20 cellular contexts compared by ENCODE assay signal in genomic region chr10:68619595-68619994, GRCh38. TPM values are rescaled to one million over a fixed set of nuclear protein-coding genes. Genes with fewer than 3 reads are reported as not detected.
DNase-seq lines count a peak whose midpoint lies in the region; ATAC-seq, FAIRE-seq and TF ChIP-seq lines count a peak whose summit lies in the region.
"Had no signal": no experiment of that assay in that cellular context is flagged by ENCODE, and none has a peak within 500 bp of the region (broad histone marks: within the 10 kb centered on the region; RNA-seq: fewer than 3 reads in every experiment).

No MANE protein-coding gene starts in this region.

- H3F3A ChIP-seq in GM23338 (replicated peaks; ENCODE audit: low read depth), result no peaks in the 10 kb centered on the region

- WGBS in HepG2 (ENCODE audit: low lambda C conversion rate), result 98% methylated on average over 3 of the region's 3 CpGs
- 86% methylated on average over 3 of the region's 3 CpGs for WGBS in right lobe of liver (ENCODE audit: insufficient coverage, low coverage, low lambda C conversion rate, missing lambda C conversion rate)

- CTCF ChIA-PET in HepG2 (lab: Yijun Ruan, JAX; ENCODE audit: low intra/inter-chr PET ratio, low total read pairs), result no interaction called here

- DNase-seq in HepG2 (ENCODE audit: low spot score) (no peak), right lobe of liver (no peak), GM23338 (ENCODE audit: low spot score) (no peak)
- DNase-seq: 8988T; Calu3; CD4-positive, CD25-positive, alpha-beta regulatory T cell; CD8-positive, alpha-beta T cell; DND-41; GOT3; H7; HCEC 1CT had no signal

- H2AFZ ChIP-seq in HepG2 (ENCODE audit: low read length) (no peak overlapping the region), GM23338 (no peak overlapping the region)

- no peaks in the 10 kb centered on the region for H4K20me1 ChIP-seq in HepG2 (ENCODE audit: insufficient read depth, low read length)
- peaks cover 21% of the 10 kb centered on the region for H4K20me1 ChIP-seq in GM23338 (replicated peaks; ENCODE audit: insufficient read depth)

- H3K4me3 ChIP-seq in HepG2 (replicated peaks in 1 of 3; ENCODE audit: insufficient read depth in 1 of 3, low read depth in 2 of 3, low read length in 3 of 3) (no peak overlapping the region), right lobe of liver (no peak overlapping the region), GM23338 (no peak overlapping the region)
- H3K4me3 ChIP-seq: A549 had no signal

- no peak for TF ChIP-seq RAD21 in HepG2 (CRISPR knock-in tag; IDR thresholded peaks at IDR 0.05)

- POLR2A ChIA-PET in HepG2 (lab: Yijun Ruan, JAX), result no interaction called here

- H3K27me3 Mint-ChIP-seq in GM23338 (ENCODE audit: insufficient read depth, low read depth, poor library complexity), result peaks cover 2% of the 10 kb centered on the region
- no peaks in the 10 kb centered on the region for H3K27me3 Mint-ChIP-seq in stimulated activated memory B cell treated with anti-CD40 and anti-IgM and Interleukin-4, amounts not matched to agents 10 μg/mL and 1 μg/mL and 100 μg/mL, for 72 hours
- H3K27me3 Mint-ChIP-seq: CD4-positive, CD25-positive, alpha-beta regulatory T cell had no signal

- H3K9me2 ChIP-seq in GM23338 (ENCODE audit: insufficient read depth), result no peaks in the 10 kb centered on the region

- H3K27ac ChIP-seq in HepG2 (ENCODE audit: extremely low read length, insufficient read depth, low read length) (no peak overlapping the region), right lobe of liver (no peak overlapping the region), GM23338 (ENCODE audit: low read depth) (peak overlapping the region; percentile 1; the same call in 1 of the 2 replicates), VCaP (peak overlapping the region; percentile 39)
- H3K27ac ChIP-seq: A549, C4-2B had no signal

- H3K9me3 ChIP-seq in HepG2 (ENCODE audit: low read length) (no peaks in the 10 kb centered on the region), right lobe of liver (no peaks in the 10 kb centered on the region)
- H3K9me3 ChIP-seq: A549 had no signal

- H3K9me3 Mint-ChIP-seq in GM23338, result no peaks in the 10 kb centered on the region
- no peaks in the 10 kb centered on the region for H3K9me3 Mint-ChIP-seq in stimulated activated memory B cell treated with anti-CD40 and anti-IgM and Interleukin-4, amounts not matched to agents 10 μg/mL and 1 μg/mL and 100 μg/mL, for 72 hours
- H3K9me3 Mint-ChIP-seq: CD4-positive, CD25-positive, alpha-beta regulatory T cell; CD8-positive, alpha-beta T cell had no signal

- ATAC-seq in HepG2 (no peak), right lobe of liver (no peak), GM23338 (no peak), GM18870 (IDR thresholded peaks at IDR 0.05; ENCODE audit: unreplicated experiment) (no peak), GM19463 (IDR thresholded peaks at IDR 0.05; ENCODE audit: unreplicated experiment) (no peak)
- no peak for ATAC-seq in stimulated activated memory B cell treated with anti-CD40 and anti-IgM and Interleukin-4, amounts not matched to agents 10 μg/mL and 1 μg/mL and 100 μg/mL, for 72 hours
- ATAC-seq: A549; CD8-positive, alpha-beta T cell had no signal

- TF ChIP-seq POLR2A in HepG2 (IDR thresholded peaks at IDR 0.05; ENCODE audit: insufficient read depth in 1 of 2, low read depth in 2 of 2, low read length in 2 of 2) (no peak), right lobe of liver (IDR thresholded peaks at IDR 0.05) (no peak)

- intact Hi-C loops in HepG2 (cut with micrococcal nuclease; ENCODE audit: unreplicated experiment), result no loop called here
- intact Hi-C loops in right lobe of liver (cut with DNase I), result no loop called here

- H3K36me3 Mint-ChIP-seq in GM23338 (ENCODE audit: low read depth), result peaks cover 9% of the 10 kb centered on the region
- H3K36me3 Mint-ChIP-seq in stimulated activated memory B cell treated with anti-CD40 and anti-IgM and Interleukin-4, amounts not matched to agents 10 μg/mL and 1 μg/mL and 100 μg/mL, for 72 hours, result peaks cover 2% of the 10 kb centered on the region
- H3K36me3 Mint-ChIP-seq: CD4-positive, CD25-positive, alpha-beta regulatory T cell had no signal

- H3K4me1 ChIP-seq in HepG2 (ENCODE audit: insufficient read depth, low read length) (peaks cover 9% of the 10 kb centered on the region), right lobe of liver (no peaks in the 10 kb centered on the region), GM23338 (ENCODE audit: insufficient read depth) (peaks cover 12% of the 10 kb centered on the region)
- H3K4me1 ChIP-seq: A549 had no signal

- H3K27ac Mint-ChIP-seq in GM23338, result no peak overlapping the region
- H3K27ac Mint-ChIP-seq in stimulated activated memory B cell treated with anti-CD40 and anti-IgM and Interleukin-4, amounts not matched to agents 10 μg/mL and 1 μg/mL and 100 μg/mL, for 72 hours, result no peak overlapping the region
- H3K27ac Mint-ChIP-seq: CD4-positive, CD25-positive, alpha-beta regulatory T cell; CD8-positive, alpha-beta T cell had no signal

- no peak overlapping the region for H3K4me3 Mint-ChIP-seq in GM23338
- no peak overlapping the region for H3K4me3 Mint-ChIP-seq in stimulated activated memory B cell treated with anti-CD40 and anti-IgM and Interleukin-4, amounts not matched to agents 10 μg/mL and 1 μg/mL and 100 μg/mL, for 72 hours
- H3K4me3 Mint-ChIP-seq: CD4-positive, CD25-positive, alpha-beta regulatory T cell; CD8-positive, alpha-beta T cell had no signal

- no peak overlapping the region for H3K9ac ChIP-seq in HepG2 (ENCODE audit: insufficient read depth, low read depth, low read length)

- FAIRE-seq in HepG2 (lab: Jason Lieb, UNC), result no peak
- FAIRE-seq: A549, G401.6, GM12892, GM19239 had no signal

- H3K79me2 ChIP-seq in HepG2 (ENCODE audit: insufficient read depth, low read length), result peaks cover 17% of the 10 kb centered on the region
- H3K79me2 ChIP-seq in GM23338 (replicated peaks; ENCODE audit: insufficient read depth), result peaks cover 79% of the 10 kb centered on the region

- in situ Hi-C loops in HepG2 (cut with HindIII; ENCODE audit: extremely low pct_ligation_motif_present, low pct_unique_long_range_greater_than_20kb), result no loop called here

- BruUV-seq in HepG2 (replicated peaks; lab: Mats Ljungman, UMichigan), result no TSS peak

- H3K4me2 ChIP-seq in HepG2 (ENCODE audit: low read depth, low read length), result no peak overlapping the region
- no peak overlapping the region; the same call in 1 of the 2 replicates for H3K4me2 ChIP-seq in GM23338
- H3K4me2 ChIP-seq: A549 had no signal

- H3K36me3 ChIP-seq in HepG2 (replicated peaks in 1 of 2; ENCODE audit: control insufficient read depth in 1 of 2, insufficient read depth in 2 of 2, low read length in 2 of 2) (peaks cover 0 to 22% of the 10 kb centered on the region in 2 experiments; a peak in 4 of 5 replicates), right lobe of liver (no peaks in the 10 kb centered on the region), GM23338 (ENCODE audit: insufficient read depth) (no peaks in the 10 kb centered on the region)

- H3K4me1 Mint-ChIP-seq in GM23338, result peaks cover 10% of the 10 kb centered on the region
- H3K4me1 Mint-ChIP-seq in stimulated activated memory B cell treated with anti-CD40 and anti-IgM and Interleukin-4, amounts not matched to agents 10 μg/mL and 1 μg/mL and 100 μg/mL, for 72 hours, result peaks cover 6% of the 10 kb centered on the region

- H3K27me3 ChIP-seq in HepG2 (ENCODE audit: control insufficient read depth in 1 of 2, insufficient read depth in 2 of 2, low read length in 2 of 2) (no peaks in the 10 kb centered on the region), right lobe of liver (no peaks in the 10 kb centered on the region), GM23338 (ENCODE audit: insufficient read depth) (no peaks in the 10 kb centered on the region)

- no peak for TF ChIP-seq CTCF in HepG2 (CRISPR knock-in tag; IDR thresholded peaks at IDR 0.05)
- TF ChIP-seq CTCF in right lobe of liver (IDR thresholded peaks at IDR 0.05), result no peak
- no peak for TF ChIP-seq CTCF in GM23338 (conservative IDR thresholded peaks at IDR 0.05; ENCODE audit: low read depth in 2 of 2)
- no peak for TF ChIP-seq CTCF in VCaP (conservative IDR thresholded peaks at IDR 0.05)

- TF ChIP-seq EP300 in HepG2 (IDR thresholded peaks at IDR 0.05; ENCODE audit: low read depth in 2 of 2, low read length in 2 of 2) (no peak), HepG2 (CRISPR knock-in tag; IDR thresholded peaks at IDR 0.05; ENCODE audit: borderline replicate concordance) (no peak)

TF ChIP-seq in HepG2, 621 proteins besides CTCF, POLR2A, EP300 and RAD21 (continues in another document):
- peak; percentile 28; the same call in 1 of the 2 replicates for TF ChIP-seq CEBPB (IDR thresholded peaks at IDR 0.05; ENCODE audit: borderline replicate concordance, low read depth, low read length)

RNA-seq across cellular contexts. Expression of gene TET1, which starts 59.5 kb away (rescaled TPM):
- 7.3 and 10.6 TPM in 2 replicates for total RNA-seq in HepG2 (2016; rRNA removed; fragmentation: Illumina TruSeq; extraction: Trizol)
- total RNA-seq in HepG2 (2016; cell fraction: cytosol; rRNA removed; fragmentation: Illumina TruSeq; extraction: Trizol; ENCODE audit: low read depth), result 3.8 and 4.4 TPM in 2 replicates
- 7.1 and 9.6 TPM in 2 replicates for total RNA-seq in HepG2 (2016; cell fraction: insoluble cytoplasmic fraction; rRNA removed; fragmentation: Illumina TruSeq; extraction: Trizol)
- 8.1 and 9.5 TPM in 2 replicates for total RNA-seq in HepG2 (2016; cell fraction: membrane; rRNA removed; fragmentation: Illumina TruSeq; extraction: Trizol)
- total RNA-seq in HepG2 (2016; cell fraction: nucleus; rRNA removed; fragmentation: Illumina TruSeq; extraction: Trizol), result 9.9 and 12.1 TPM in 2 replicates
- 4.7 and 6.9 TPM in 2 replicates for polyA plus RNA-seq in HepG2 (2011; rRNA removed)
- polyA plus RNA-seq in HepG2 (2011; cell fraction: cytosol; rRNA removed), result 2.9 and 3.5 TPM in 2 replicates
- polyA plus RNA-seq in HepG2 (2011; cell fraction: nucleus; rRNA removed), result 4.1 and 4.6 TPM in 2 replicates
- polyA plus RNA-seq in HepG2 (2012), result 4.5 and 7.0 TPM in 2 replicates
- 0.29 and 0.33 TPM in 2 replicates for polyA plus RNA-seq in HepG2 (2016; cell fraction: cytosol; fragmentation: Illumina TruSeq; extraction: Trizol; ENCODE audit: low read depth)
- polyA plus RNA-seq in HepG2 (2016; cell fraction: insoluble cytoplasmic fraction; fragmentation: Illumina TruSeq; extraction: Trizol; ENCODE audit: low read depth), result 6.2 and 6.4 TPM in 2 replicates
- polyA plus RNA-seq in HepG2 (2016; cell fraction: membrane; fragmentation: Illumina TruSeq; extraction: Trizol; ENCODE audit: low read depth), result 1.1 and 1.2 TPM in 2 replicates
- polyA plus RNA-seq in HepG2 (2016; cell fraction: nucleus; fragmentation: Illumina TruSeq; extraction: Trizol; ENCODE audit: insufficient read depth, low read depth), result 5.5 and 5.9 TPM in 2 replicates
- polyA minus RNA-seq in HepG2 (2011; rRNA and poly(A)+ RNA removed; ENCODE audit: low replicate concordance), result 0.07 and 21.8 TPM in 2 replicates
- polyA minus RNA-seq in HepG2 (2011; cell fraction: cytosol; rRNA and poly(A)+ RNA removed), result 18.3 and 21.8 TPM in 2 replicates
- polyA minus RNA-seq in HepG2 (2011; cell fraction: nucleus; rRNA and poly(A)+ RNA removed), result 44.1 and 46.4 TPM in 2 replicates
- under 1 TPM; 0.62 to 0.86 (median 0.67) TPM for total RNA-seq in right lobe of liver
- 82.5 and 90.5 TPM in 2 replicates for total RNA-seq in GM23338 (2014; rRNA removed; shearing (Covaris generic))
- 32.5 and 37.2 TPM in 2 replicates for polyA plus RNA-seq in GM23338 (2016; fragmentation: Nextera tagmentation; extraction: Ambion mirVana)

Comparison
In these comparisons a context has a peak if more than half of its experiments do, and no peak if none do; other contexts are left out.
1. H3K27ac ChIP-seq: peak in GM23338 (single experiment) and VCaP (single experiment); none in HepG2 (single experiment) and right lobe of liver (0 of 3).